Comparison of ENCODE assay signal across 17 cellular contexts in the genomic region with DNA sequence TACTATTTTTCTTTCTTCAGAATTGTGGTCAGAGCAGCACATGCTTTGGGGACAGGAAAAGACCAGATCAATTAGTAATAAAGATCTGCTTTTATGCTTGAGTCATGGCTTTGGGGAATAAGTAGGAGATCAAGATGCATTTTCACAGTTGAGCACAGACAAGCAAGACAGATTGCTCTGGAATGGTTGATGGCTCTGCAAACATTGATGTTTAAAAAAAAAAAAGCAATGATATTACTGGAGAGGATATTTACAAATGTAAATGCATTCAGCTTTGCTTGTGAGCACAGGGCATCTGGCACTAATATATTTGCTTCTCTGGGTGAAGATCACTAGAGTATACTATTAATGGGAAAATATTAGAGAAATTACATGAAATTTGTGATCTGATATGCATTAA.
DNase-seq lines count a peak whose midpoint lies in the region; ATAC-seq and TF ChIP-seq lines count a peak whose summit lies in the region.
"Had no signal": no experiment of that assay in that cellular context is flagged by ENCODE, and none has a peak within 500 bp of the region (broad histone marks: within the 10 kb centered on the region; RNA-seq: fewer than 3 reads in every experiment).

No MANE protein-coding gene starts in this region.

- H3K36me3 ChIP-seq in neural cell (ENCODE audit: insufficient read depth, low read length) (no peaks in the 10 kb centered on the region), hepatocyte (replicated peaks; ENCODE audit: insufficient read depth, low read depth) (no peaks in the 10 kb centered on the region)

- H3K9me2 ChIP-seq in neural cell (ENCODE audit: insufficient read depth, low read length), result no peaks in the 10 kb centered on the region
- H3K9me2 ChIP-seq in hepatocyte (replicated peaks; ENCODE audit: insufficient read depth), result no peaks in the 10 kb centered on the region

- peak; percentile 63 for TF ChIP-seq EP300 in neural cell (conservative IDR thresholded peaks at IDR 0.05; ENCODE audit: poor library complexity, severe bottlenecking)

- no peak overlapping the region for H3K9ac ChIP-seq in neural cell (ENCODE audit: low read length)

- H3K4me3 ChIP-seq in neural cell (ENCODE audit: low read length) (no peak overlapping the region), hepatocyte (no peak overlapping the region)

- H3K4me2 ChIP-seq in neural cell (ENCODE audit: low read length) (no peak overlapping the region), hepatocyte (no peak overlapping the region)

- H3K27me3 ChIP-seq in neural cell (ENCODE audit: insufficient read depth, low read depth, low read length) (no peaks in the 10 kb centered on the region), hepatocyte (no peaks in the 10 kb centered on the region)

- DNase-seq in DMS53 treated with DMSO at 0.1 percent for 48 hours (lab: John Stamatoyannopoulos, UW; ENCODE audit: unreplicated experiment), result peak; percentile 39
- DNase-seq in M059J (ENCODE audit: low read depth), result peak; percentile 13
- DNase-seq in NCI-H526 treated with DMSO at 0.1 percent for 48 hours (lab: John Stamatoyannopoulos, UW), result peak; percentile 60
- no peak for DNase-seq in activated T-cell treated with anti-CD3 and anti-CD28 coated beads, Interleukin-2, amount 50 U/mL, for 1 hour
- no peak for DNase-seq in hepatocyte (ENCODE audit: low spot score)
- DNase-seq: GF-D8, GOT3, Karpas-422, MM.1S, NCI-H1092, NCI-H187, NCI-H2107 had no signal

- no peaks in the 10 kb centered on the region for H3K9me3 ChIP-seq in neural cell (ENCODE audit: low read length)
- no peaks in the 10 kb centered on the region for H3K9me3 ChIP-seq in hepatocyte (ENCODE audit: low read depth)

- H2AFZ ChIP-seq in neural cell (ENCODE audit: low read depth, low read length) (no peak overlapping the region), hepatocyte (no peak overlapping the region)

- ATAC-seq in HG02759 (IDR thresholded peaks at IDR 0.05; ENCODE audit: unreplicated experiment), result no peak
- ATAC-seq: HCT116, Panc1, Right ventricle myocardium inferior had no signal

- H4K20me1 ChIP-seq in neural cell (ENCODE audit: insufficient read depth) (no peaks in the 10 kb centered on the region), hepatocyte (ENCODE audit: insufficient read depth, poor library complexity, severe bottlenecking) (no peaks in the 10 kb centered on the region)

- TF ChIP-seq CTCF in neural cell (IDR thresholded peaks at IDR 0.05; ENCODE audit: poor library complexity, severe bottlenecking) (no peak), hepatocyte (IDR thresholded peaks at IDR 0.05; ENCODE audit: poor library complexity) (no peak)

- H3K79me2 ChIP-seq in neural cell (replicated peaks; ENCODE audit: insufficient read depth, low read length) (no peaks in the 10 kb centered on the region), hepatocyte (no peaks in the 10 kb centered on the region)

- no peaks in the 10 kb centered on the region for H3F3A ChIP-seq in neural cell (ENCODE audit: insufficient read depth, low read length, poor library complexity, severe bottlenecking)

- TF ChIP-seq RAD21 in neural cell (conservative IDR thresholded peaks at IDR 0.05), result no peak

- no peaks in the 10 kb centered on the region for H3K4me1 ChIP-seq in hepatocyte (ENCODE audit: insufficient read depth)

- H3K27ac ChIP-seq in neural cell (ENCODE audit: low read length), result peak overlapping the region; percentile 62
- H3K27ac ChIP-seq in hepatocyte, result no peak overlapping the region

TF ChIP-seq in neural cell, 6 proteins besides CTCF, POLR2A, EP300 and RAD21:
- TF ChIP-seq, protein P1, sequence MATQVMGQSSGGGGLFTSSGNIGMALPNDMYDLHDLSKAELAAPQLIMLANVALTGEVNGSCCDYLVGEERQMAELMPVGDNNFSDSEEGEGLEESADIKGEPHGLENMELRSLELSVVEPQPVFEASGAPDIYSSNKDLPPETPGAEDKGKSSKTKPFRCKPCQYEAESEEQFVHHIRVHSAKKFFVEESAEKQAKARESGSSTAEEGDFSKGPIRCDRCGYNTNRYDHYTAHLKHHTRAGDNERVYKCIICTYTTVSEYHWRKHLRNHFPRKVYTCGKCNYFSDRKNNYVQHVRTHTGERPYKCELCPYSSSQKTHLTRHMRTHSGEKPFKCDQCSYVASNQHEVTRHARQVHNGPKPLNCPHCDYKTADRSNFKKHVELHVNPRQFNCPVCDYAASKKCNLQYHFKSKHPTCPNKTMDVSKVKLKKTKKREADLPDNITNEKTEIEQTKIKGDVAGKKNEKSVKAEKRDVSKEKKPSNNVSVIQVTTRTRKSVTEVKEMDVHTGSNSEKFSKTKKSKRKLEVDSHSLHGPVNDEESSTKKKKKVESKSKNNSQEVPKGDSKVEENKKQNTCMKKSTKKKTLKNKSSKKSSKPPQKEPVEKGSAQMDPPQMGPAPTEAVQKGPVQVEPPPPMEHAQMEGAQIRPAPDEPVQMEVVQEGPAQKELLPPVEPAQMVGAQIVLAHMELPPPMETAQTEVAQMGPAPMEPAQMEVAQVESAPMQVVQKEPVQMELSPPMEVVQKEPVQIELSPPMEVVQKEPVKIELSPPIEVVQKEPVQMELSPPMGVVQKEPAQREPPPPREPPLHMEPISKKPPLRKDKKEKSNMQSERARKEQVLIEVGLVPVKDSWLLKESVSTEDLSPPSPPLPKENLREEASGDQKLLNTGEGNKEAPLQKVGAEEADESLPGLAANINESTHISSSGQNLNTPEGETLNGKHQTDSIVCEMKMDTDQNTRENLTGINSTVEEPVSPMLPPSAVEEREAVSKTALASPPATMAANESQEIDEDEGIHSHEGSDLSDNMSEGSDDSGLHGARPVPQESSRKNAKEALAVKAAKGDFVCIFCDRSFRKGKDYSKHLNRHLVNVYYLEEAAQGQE (IDR thresholded peaks at IDR 0.05; ENCODE audit: borderline replicate concordance), result no peak
- TF ChIP-seq MXI1 (conservative IDR thresholded peaks at IDR 0.05; ENCODE audit: poor library complexity, severe bottlenecking) (no peak), EZH2 (IDR thresholded peaks at IDR 0.05; ENCODE audit: borderline replicate concordance, insufficient read depth, low read length, poor library complexity, severe bottlenecking) (no peak), TAF1 (IDR thresholded peaks at IDR 0.05; ENCODE audit: low read depth) (no peak), POLR2AphosphoS5 (IDR thresholded peaks at IDR 0.05) (no peak), SMC3 (conservative IDR thresholded peaks at IDR 0.05; ENCODE audit: poor library complexity) (no peak)

Comparison
In these comparisons a context has a peak if more than half of its experiments do, and no peak if none do; other contexts are left out.
1. DNase-seq: peak in DMS53 treated with DMSO at 0.1 percent for 48 hours (single experiment), M059J (single experiment) and NCI-H526 treated with DMSO at 0.1 percent for 48 hours (single experiment); none in activated T-cell treated with anti-CD3 and anti-CD28 coated beads, Interleukin-2, amount 50 U/mL, for 1 hour (single experiment) and hepatocyte (single experiment).